ENCODE assay signal across 15 cellular contexts in genomic region chr4:122539861-122540465, GRCh38.
A peak's percentile ranks its signal among the peaks of the same experiment; 100 is the strongest.
DNase-seq lines count a peak whose midpoint lies in the region; ATAC-seq and TF ChIP-seq lines count a peak whose summit lies in the region.
"Had no signal": no experiment of that assay in that cellular context is flagged by ENCODE, and none has a peak within 500 bp of the region (broad histone marks: within the 10 kb centered on the region; RNA-seq: fewer than 3 reads in every experiment).

No MANE protein-coding gene starts in this region.

- H3K9me2 ChIP-seq in Karpas-422 (replicated peaks; ENCODE audit: insufficient read depth, low read length): no peaks in the 10 kb centered on the region

- peak overlapping the region; percentile 49 for H3K4me2 ChIP-seq in Karpas-422 (ENCODE audit: low read depth, low read length, poor library complexity, severe bottlenecking)

- peaks cover 9% of the 10 kb centered on the region for H3K36me3 Mint-ChIP-seq in activated T-helper 1 cell treated with anti-CD3 and anti-CD28 coated beads, Interleukin-12 subunit alpha, Interleukin-12 subunit beta, Interleukin-2, Interleukin-4 antibody, amounts not matched to agents 30 ng/mL and 10 ng/mL and 1 ng/mL, durations not matched to agents 14 hours and 24 hours and 36 hours (ENCODE audit: low read depth)
- H3K36me3 Mint-ChIP-seq: IgD-negative memory B cell had no signal

- H3K27ac Mint-ChIP-seq in activated T-helper 1 cell treated with anti-CD3 and anti-CD28 coated beads, Interleukin-12 subunit alpha, Interleukin-12 subunit beta, Interleukin-2, Interleukin-4 antibody, amounts not matched to agents 30 ng/mL and 10 ng/mL and 1 ng/mL, durations not matched to agents 14 hours and 24 hours and 36 hours: peak overlapping the region; percentile 74
- H3K27ac Mint-ChIP-seq: dendritic cell treated with granulocyte-macrophage colony-stimulating factor and Interleukin-4, amounts not matched to agents 40 ng/mL and 50 ng/mL, for 4 days; IgD-negative memory B cell had no signal

- peak overlapping the region; percentile 38 for H2AFZ ChIP-seq in Karpas-422 (ENCODE audit: low read length)

- H3K9me3 ChIP-seq in Karpas-422 (ENCODE audit: low read length) (no peaks in the 10 kb centered on the region; the same call in 1 of the 2 replicates), SJCRH30 (replicated peaks) (no peaks in the 10 kb centered on the region)
- H3K9me3 ChIP-seq: psoas muscle had no signal

- peak overlapping the region; percentile 32 for H3K9ac ChIP-seq in Karpas-422 (ENCODE audit: low read length)

- no peaks in the 10 kb centered on the region for H3K27me3 Mint-ChIP-seq in activated T-helper 1 cell treated with anti-CD3 and anti-CD28 coated beads, Interleukin-12 subunit alpha, Interleukin-12 subunit beta, Interleukin-2, Interleukin-4 antibody, amounts not matched to agents 30 ng/mL and 10 ng/mL and 1 ng/mL, durations not matched to agents 14 hours and 24 hours and 36 hours (ENCODE audit: insufficient read depth)
- H3K27me3 Mint-ChIP-seq: dendritic cell treated with granulocyte-macrophage colony-stimulating factor and Interleukin-4, amounts not matched to agents 40 ng/mL and 50 ng/mL, for 4 days; IgD-negative memory B cell had no signal

- no peaks in the 10 kb centered on the region for H3K79me2 ChIP-seq in Karpas-422 (ENCODE audit: low read length)

- H3K4me1 Mint-ChIP-seq in activated T-helper 1 cell treated with anti-CD3 and anti-CD28 coated beads, Interleukin-12 subunit alpha, Interleukin-12 subunit beta, Interleukin-2, Interleukin-4 antibody, amounts not matched to agents 30 ng/mL and 10 ng/mL and 1 ng/mL, durations not matched to agents 14 hours and 24 hours and 36 hours (ENCODE audit: low read depth): peaks cover 72% of the 10 kb centered on the region

- intact Hi-C loops in activated T-helper 1 cell treated with anti-CD3 and anti-CD28 coated beads, Interleukin-12 subunit alpha, Interleukin-12 subunit beta, Interleukin-2, Interleukin-4 antibody, amounts not matched to agents 30 ng/mL and 10 ng/mL and 1 ng/mL, durations not matched to agents 14 hours and 24 hours and 36 hours (cut with micrococcal nuclease): loop anchor here (2.0 to 10.0 kb wide), 3 partner anchors 13 to 1388 kb away; no protein-coding TSS in a partner anchor

- peak overlapping the region; percentile 80 for H3K27ac ChIP-seq in Karpas-422 (ENCODE audit: low read length)
- H3K27ac ChIP-seq in SJCRH30: no peak overlapping the region
- H3K27ac ChIP-seq: heart left ventricle, psoas muscle had no signal

- peak overlapping the region; percentile 47 for H3K4me3 Mint-ChIP-seq in activated T-helper 1 cell treated with anti-CD3 and anti-CD28 coated beads, Interleukin-12 subunit alpha, Interleukin-12 subunit beta, Interleukin-2, Interleukin-4 antibody, amounts not matched to agents 30 ng/mL and 10 ng/mL and 1 ng/mL, durations not matched to agents 14 hours and 24 hours and 36 hours
- H3K4me3 Mint-ChIP-seq: dendritic cell treated with granulocyte-macrophage colony-stimulating factor and Interleukin-4, amounts not matched to agents 40 ng/mL and 50 ng/mL, for 4 days; IgD-negative memory B cell had no signal

- H3K27me3 ChIP-seq in GM06990 (replicated peaks; ENCODE audit: control insufficient read depth, insufficient read depth, low read length): no peaks in the 10 kb centered on the region; the same call in 1 of the 2 replicates
- no peaks in the 10 kb centered on the region for H3K27me3 ChIP-seq in Karpas-422 (ENCODE audit: low read length)
- no peaks in the 10 kb centered on the region for H3K27me3 ChIP-seq in SJCRH30
- H3K27me3 ChIP-seq: heart left ventricle had no signal

- H3K36me3 ChIP-seq in GM06990 (ENCODE audit: control insufficient read depth, insufficient read depth, low read length) (no peaks in the 10 kb centered on the region), Karpas-422 (ENCODE audit: insufficient read depth, low read length) (no peaks in the 10 kb centered on the region), SJCRH30 (no peaks in the 10 kb centered on the region)
- H3K36me3 ChIP-seq: heart left ventricle had no signal

- H3K4me3 ChIP-seq in GM06990 (replicated peaks; ENCODE audit: low read depth, low read length) (no peak overlapping the region), Karpas-422 (ENCODE audit: low read length) (peak overlapping the region; percentile 12; the same call in 1 of the 2 replicates), SJCRH30 (no peak overlapping the region)
- H3K4me3 ChIP-seq: heart left ventricle, psoas muscle had no signal

- no peak for TF ChIP-seq CTCF in GM06990 (IDR thresholded peaks at IDR 0.05; ENCODE audit: insufficient read depth, low read length, poor library complexity, severe bottlenecking)

- ATAC-seq in GM18502 (IDR thresholded peaks at IDR 0.05; ENCODE audit: poor library complexity, unreplicated experiment): no peak
- ATAC-seq: heart left ventricle, psoas muscle, SK-N-SH treated with all-trans-retinoic acid at 6 μM for 48 hours had no signal

- peaks cover 14% of the 10 kb centered on the region for H3K9me3 Mint-ChIP-seq in activated T-helper 1 cell treated with anti-CD3 and anti-CD28 coated beads, Interleukin-12 subunit alpha, Interleukin-12 subunit beta, Interleukin-2, Interleukin-4 antibody, amounts not matched to agents 30 ng/mL and 10 ng/mL and 1 ng/mL, durations not matched to agents 14 hours and 24 hours and 36 hours
- H3K9me3 Mint-ChIP-seq: dendritic cell treated with granulocyte-macrophage colony-stimulating factor and Interleukin-4, amounts not matched to agents 40 ng/mL and 50 ng/mL, for 4 days had no signal

- H4K20me1 ChIP-seq in Karpas-422 (ENCODE audit: insufficient read depth, low read depth, low read length): no peaks in the 10 kb centered on the region

- peak; percentile 51 for DNase-seq in GM06990 (ENCODE audit: extremely low read depth, insufficient read length)
- DNase-seq in Karpas-422: peak; percentile 85
- DNase-seq in activated T-helper 1 cell treated with anti-CD3 and anti-CD28 coated beads, Interleukin-12 subunit alpha, Interleukin-12 subunit beta, Interleukin-2, Interleukin-4 antibody, amounts not matched to agents 30 ng/mL and 10 ng/mL and 1 ng/mL, durations not matched to agents 14 hours and 24 hours and 36 hours (ENCODE audit: low spot score): no peak
- peak; percentile 31 for DNase-seq in kidney glomerular epithelial cell (lab: John Stamatoyannopoulos, UW)
- no peak for DNase-seq in SJCRH30
- DNase-seq in NCI-H2029 (lab: John Stamatoyannopoulos, UW): no peak
- no peak for DNase-seq in foreskin melanocyte
- DNase-seq: DMS153, heart left ventricle, midbrain, psoas muscle had no signal

- peaks cover 40% of the 10 kb centered on the region for H3K4me1 ChIP-seq in Karpas-422 (ENCODE audit: low read length)
- H3K4me1 ChIP-seq in SJCRH30: no peaks in the 10 kb centered on the region
- H3K4me1 ChIP-seq: psoas muscle had no signal

Comparison
In these comparisons a context has a peak if more than half of its experiments do, and no peak if none do; other contexts are left out.
1. DNase-seq: peak in GM06990 (single experiment), Karpas-422 (single experiment) and kidney glomerular epithelial cell (single experiment); none in activated T-helper 1 cell treated with anti-CD3 and anti-CD28 coated beads, Interleukin-12 subunit alpha, Interleukin-12 subunit beta, Interleukin-2, Interleukin-4 antibody, amounts not matched to agents 30 ng/mL and 10 ng/mL and 1 ng/mL, durations not matched to agents 14 hours and 24 hours and 36 hours (single experiment), SJCRH30 (0 of 2), NCI-H2029 (single experiment) and foreskin melanocyte (single experiment).